ENCODE assay signal across 20 cellular contexts in the genomic region with DNA sequence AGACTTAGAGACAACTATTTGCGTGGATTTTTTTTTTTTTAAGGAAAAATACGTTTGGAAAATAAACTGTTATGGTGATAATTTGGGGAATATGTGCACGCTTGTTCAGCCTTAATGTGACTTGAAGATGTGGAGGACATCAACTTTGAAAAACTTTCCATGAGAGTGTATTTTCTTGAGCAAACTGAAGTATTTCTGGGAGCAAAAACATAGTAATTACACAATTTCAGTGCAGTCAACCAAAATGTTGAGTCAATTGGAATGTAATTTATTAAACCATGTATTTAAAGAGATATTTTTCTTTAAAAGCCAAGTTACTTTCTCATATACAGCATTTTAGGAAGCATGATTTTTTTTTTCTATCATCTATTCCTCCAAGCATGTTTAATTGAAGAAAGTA.
A peak's percentile ranks its signal among the peaks of the same experiment; 100 is the strongest.
DNase-seq lines count a peak whose midpoint lies in the region; ATAC-seq and TF ChIP-seq lines count a peak whose summit lies in the region.
"Had no signal": no experiment of that assay in that cellular context is flagged by ENCODE, and none has a peak within 500 bp of the region (broad histone marks: within the 10 kb centered on the region; RNA-seq: fewer than 3 reads in every experiment).

No MANE protein-coding gene starts in this region.

- no TSS peak for BruUV-seq in PC-9 (replicated peaks; lab: Mats Ljungman, UMichigan)

- H4K20me1 ChIP-seq in PC-9 (ENCODE audit: insufficient read depth): no peaks in the 10 kb centered on the region

- no peak for TF ChIP-seq CTCF in PC-9 (conservative IDR thresholded peaks at IDR 0.05)

- no peak overlapping the region for H2AFZ ChIP-seq in PC-9

- peaks cover 61% of the 10 kb centered on the region for H3K36me3 Mint-ChIP-seq in effector memory CD8-positive, alpha-beta T cell (ENCODE audit: insufficient read depth)

- DNase-seq in AG08396 (ENCODE audit: low spot score): peak; percentile 17
- peak; percentile 56 for DNase-seq in HCEC 1CT
- peak; percentile 72 for DNase-seq in fibroblast of gingiva (ENCODE audit: low read depth)
- DNase-seq in sciatic nerve (ENCODE audit: low spot score): no peak
- no peak for DNase-seq in effector memory CD8-positive, alpha-beta T cell
- no peak for DNase-seq in NCI-H2029 treated with DMSO at 0.1 percent for 48 hours (lab: John Stamatoyannopoulos, UW)
- DNase-seq in PC-9: no peak
- DNase-seq: 8988T; DMS 273 treated with DMSO at 0.1 percent for 48 hours; NCI-H187 treated with DMSO at 0.1 percent for 48 hours; NCI-H2171; NCI-H446 treated with DMSO at 0.1 percent for 48 hours; NK-92 treated with Interleukin-12 subunit alpha and Interleukin-12 subunit beta, amount 100 ng/mL, for 24 hours; OCI-M1; RPMI8226; SIG-M5 had no signal

- no peaks in the 10 kb centered on the region for H3K9me2 ChIP-seq in PC-9 (ENCODE audit: insufficient read depth)

- no peaks in the 10 kb centered on the region for H3K27me3 Mint-ChIP-seq in effector memory CD8-positive, alpha-beta T cell

- H3K9me3 ChIP-seq in PC-9 (ENCODE audit: insufficient read depth, low read depth): no peaks in the 10 kb centered on the region

- peak; percentile 60 for ATAC-seq in sciatic nerve
- ATAC-seq in effector memory CD8-positive, alpha-beta T cell (replicated peaks): no peak
- ATAC-seq in HG02642 (IDR thresholded peaks at IDR 0.05; ENCODE audit: poor library complexity, unreplicated experiment): no peak
- ATAC-seq: HCT116 had no signal

- H3K79me2 ChIP-seq in PC-9 (ENCODE audit: low read depth): no peaks in the 10 kb centered on the region

- H3K4me1 Mint-ChIP-seq in effector memory CD8-positive, alpha-beta T cell (ENCODE audit: low read depth in 2 of 2): no peaks in the 10 kb centered on the region
- H3K4me1 Mint-ChIP-seq: CD14-positive monocyte had no signal

- no peaks in the 10 kb centered on the region; the same call in 1 of the 2 replicates for H3F3A ChIP-seq in PC-9 (ENCODE audit: insufficient read depth, low read depth)

- no peaks in the 10 kb centered on the region for H3K27me3 ChIP-seq in PC-9 (ENCODE audit: insufficient read depth, low read depth)

- H3K36me3 ChIP-seq in PC-9 (ENCODE audit: low read depth): peaks cover 22% of the 10 kb centered on the region

- H3K4me3 ChIP-seq in PC-9: no peak overlapping the region

- H3K9me3 Mint-ChIP-seq in effector memory CD8-positive, alpha-beta T cell: no peaks in the 10 kb centered on the region
- H3K9me3 Mint-ChIP-seq: CD14-positive monocyte had no signal

- no peak overlapping the region for H3K4me3 Mint-ChIP-seq in effector memory CD8-positive, alpha-beta T cell
- H3K4me3 Mint-ChIP-seq: CD14-positive monocyte had no signal

- CTCF ChIA-PET in PC-9 (lab: Charles Lee): no interaction called here

- POLR2A ChIA-PET in PC-9 (lab: Charles Lee; ENCODE audit: unreplicated experiment): no interaction called here

- no peak overlapping the region for H3K27ac Mint-ChIP-seq in effector memory CD8-positive, alpha-beta T cell
- H3K27ac Mint-ChIP-seq: CD14-positive monocyte had no signal

- intact Hi-C loops in sciatic nerve (cut with DNase I) (no loop called here), PC-9 (cut with micrococcal nuclease; ENCODE audit: unreplicated experiment) (no loop called here)

- no peak overlapping the region for H3K27ac ChIP-seq in PC-9
- H3K27ac ChIP-seq: HL-60 had no signal

- H3K4me2 ChIP-seq in PC-9: no peak overlapping the region

- H3K4me1 ChIP-seq in PC-9 (replicated peaks; ENCODE audit: insufficient read depth): no peaks in the 10 kb centered on the region

Comparison
In these comparisons a context has a peak if more than half of its experiments do, and no peak if none do; other contexts are left out.
1. DNase-seq: peak in AG08396 (single experiment), HCEC 1CT (single experiment) and fibroblast of gingiva (single experiment); none in sciatic nerve (single experiment), effector memory CD8-positive, alpha-beta T cell (0 of 3), NCI-H2029 treated with DMSO at 0.1 percent for 48 hours (single experiment) and PC-9 (0 of 2).